In the genomic region with DNA sequence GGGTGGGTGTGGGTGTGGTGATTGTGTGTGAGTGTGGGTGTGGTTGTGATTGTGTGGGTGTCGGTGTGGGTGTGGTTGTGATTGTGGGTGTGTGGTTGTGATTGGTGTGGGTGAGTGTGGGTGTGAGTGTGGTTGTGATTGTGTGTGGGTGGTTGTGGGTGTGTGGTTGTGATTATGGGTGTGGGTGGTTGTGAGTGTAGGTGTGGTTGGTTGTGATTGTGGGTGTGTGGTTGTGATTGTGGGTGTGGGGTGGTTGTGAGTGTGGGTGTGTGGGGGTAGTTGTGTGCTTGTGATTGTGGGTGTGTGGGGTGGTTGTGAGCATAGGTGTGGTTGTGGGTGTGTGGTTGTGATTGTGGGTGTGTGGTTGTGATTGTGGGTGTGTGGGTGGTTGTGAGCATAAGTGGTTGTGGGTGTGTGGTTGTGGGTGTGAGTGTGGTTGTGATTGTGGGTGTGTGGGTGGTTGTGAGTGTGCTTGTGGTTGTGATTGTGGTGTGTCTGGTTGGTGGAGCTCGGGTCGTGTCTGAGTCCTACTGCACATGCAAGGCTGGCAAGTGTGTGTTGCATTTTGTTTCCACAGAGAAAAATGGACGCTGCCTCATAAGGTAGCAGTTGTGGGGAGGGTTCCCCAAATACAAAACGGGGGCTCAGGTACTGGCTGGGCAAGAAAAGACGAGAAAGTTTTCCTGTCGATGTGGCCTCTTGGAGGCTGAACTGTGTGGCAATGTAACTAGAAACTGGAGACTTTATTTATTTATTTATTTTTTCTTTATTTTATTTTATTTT, we compare ENCODE assay signal across 9 cellular contexts.
A peak's percentile ranks its signal among the peaks of the same experiment; 100 is the strongest.
DNase-seq lines count a peak whose midpoint lies in the region; ATAC-seq lines count a peak whose summit lies in the region.
"Had no signal": no experiment of that assay in that cellular context is flagged by ENCODE, and none has a peak within 500 bp of the region (broad histone marks: within the 10 kb centered on the region; RNA-seq: fewer than 3 reads in every experiment).

No MANE protein-coding gene starts in this region.

- H3K36me3 Mint-ChIP-seq in IgD-negative memory B cell = no peaks in the 10 kb centered on the region

- no peak for ATAC-seq in GM19035 (IDR thresholded peaks at IDR 0.05; ENCODE audit: unreplicated experiment)
- ATAC-seq: body of pancreas had no signal

- peak overlapping the region in 2 of 3 donors; percentile 23 to 48 for H3K27ac Mint-ChIP-seq in IgD-negative memory B cell

- H3K9me3 Mint-ChIP-seq in IgD-negative memory B cell = peaks cover 0 to 2% (median 0%) of the 10 kb centered on the region in 3 donors

- H3K27me3 Mint-ChIP-seq in IgD-negative memory B cell = no peaks in the 10 kb centered on the region

- peaks cover 0 to 2% (median 2%) of the 10 kb centered on the region in 3 donors for H3K4me1 Mint-ChIP-seq in IgD-negative memory B cell

- no peak overlapping the region for H3K4me3 Mint-ChIP-seq in IgD-negative memory B cell

- DNase-seq in EH (ENCODE audit: low read depth) = peak; percentile 36
- peak; percentile 55 for DNase-seq in amniotic epithelial cell (ENCODE audit: low read depth)
- peak; percentile 9 for DNase-seq in myocyte (ENCODE audit: low read depth)
- no peak for DNase-seq in C1 segment of cervical spinal cord (lab: John Stamatoyannopoulos, UW)
- no peak for DNase-seq in NK-92 (lab: John Stamatoyannopoulos, UW; ENCODE audit: unreplicated experiment)
- DNase-seq: body of pancreas, hippocampal formation had no signal

Comparison
In these comparisons a context has a peak if more than half of its experiments do, and no peak if none do; other contexts are left out.
1. DNase-seq: peak in EH (single experiment), amniotic epithelial cell (single experiment) and myocyte (single experiment); none in C1 segment of cervical spinal cord (0 of 14) and NK-92 (single experiment).